Comparison of ENCODE assay signal across 12 cellular contexts in the genomic region with DNA sequence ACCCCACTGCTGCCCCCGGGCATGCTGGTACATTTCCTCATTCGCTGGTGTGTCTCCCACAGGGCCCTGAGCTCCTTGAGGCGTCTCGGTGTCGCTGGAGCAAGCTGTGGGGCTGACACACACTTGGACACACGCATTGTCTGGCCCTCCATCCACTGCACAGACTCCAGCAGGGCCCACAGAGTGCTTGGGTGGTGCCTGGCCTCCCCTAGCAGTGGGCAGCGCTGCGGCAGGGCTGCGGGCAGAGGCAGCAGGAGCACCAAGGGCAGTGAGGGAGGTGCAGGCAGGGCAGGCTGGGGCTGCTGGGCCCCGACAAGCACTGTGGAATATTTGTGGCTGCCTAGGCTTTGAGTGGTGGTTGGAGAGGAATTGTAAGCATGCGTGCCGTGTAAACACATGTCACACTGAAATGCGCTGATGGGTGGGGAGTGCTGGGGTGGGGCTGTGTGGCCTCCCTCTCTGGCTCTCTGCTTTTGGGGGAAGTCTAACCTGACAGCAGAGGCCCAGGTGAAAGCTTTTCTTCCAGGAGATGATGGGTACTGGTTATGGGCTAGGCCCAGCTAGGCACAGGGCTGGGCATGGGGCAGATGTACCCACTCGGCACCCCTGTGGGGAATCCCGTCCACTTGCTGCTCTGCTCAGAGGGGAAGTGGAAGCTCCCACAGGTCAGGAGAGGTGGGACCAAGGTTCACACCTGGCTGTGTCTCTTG. TPM values are rescaled to one million over a fixed set of nuclear protein-coding genes. Genes with fewer than 3 reads are reported as not detected.
DNase-seq lines count a peak whose midpoint lies in the region; TF ChIP-seq lines count a peak whose summit lies in the region.
"Had no signal": no experiment of that assay in that cellular context is flagged by ENCODE, and none has a peak within 500 bp of the region (broad histone marks: within the 10 kb centered on the region; RNA-seq: fewer than 3 reads in every experiment).

No MANE protein-coding gene starts in this region.

- intact Hi-C loops in cardiac septum (cut with DNase I) = no loop called here
- intact Hi-C loops in left ventricle myocardium inferior (cut with micrococcal nuclease) = no loop called here
- intact Hi-C loops in activated CD4-positive, alpha-beta memory T cell treated with anti-CD3 and anti-CD28 coated beads for 36 hours (cut with micrococcal nuclease) = no loop called here

- no peaks in the 10 kb centered on the region for H3K27me3 Mint-ChIP-seq in activated CD4-positive, alpha-beta memory T cell treated with anti-CD3 and anti-CD28 coated beads for 36 hours

- POLR2A ChIA-PET in activated CD4-positive, alpha-beta memory T cell treated with anti-CD3 and anti-CD28 coated beads for 36 hours (lab: Charles Lee) = no interaction called here

- no peak for TF ChIP-seq CTCF in left ventricle myocardium inferior (IDR thresholded peaks at IDR 0.05; ENCODE audit: borderline replicate concordance)
- TF ChIP-seq CTCF in epithelial cell of esophagus (IDR thresholded peaks at IDR 0.05; ENCODE audit: insufficient read depth, low read depth, low read length, missing control alignments) = no peak

- H3K27ac ChIP-seq in left ventricle myocardium inferior (replicated peaks) = no peak overlapping the region

- H3K27ac Mint-ChIP-seq in activated CD4-positive, alpha-beta memory T cell treated with anti-CD3 and anti-CD28 coated beads for 36 hours = no peak overlapping the region

- H3K36me3 ChIP-seq in left ventricle myocardium inferior = no peaks in the 10 kb centered on the region

- CTCF ChIA-PET in activated CD4-positive, alpha-beta memory T cell treated with anti-CD3 and anti-CD28 coated beads for 36 hours (lab: Charles Lee) = no interaction called here

- no peaks in the 10 kb centered on the region for H3K9me3 Mint-ChIP-seq in activated CD4-positive, alpha-beta memory T cell treated with anti-CD3 and anti-CD28 coated beads for 36 hours

- H3K4me3 ChIP-seq in left ventricle myocardium inferior = no peak overlapping the region
- no peak overlapping the region for H3K4me3 ChIP-seq in epithelial cell of esophagus (ENCODE audit: low read length)

- peak; percentile 61 for DNase-seq in cardiac septum (ENCODE audit: low spot score)
- DNase-seq in left ventricle myocardium inferior = no peak
- DNase-seq in epithelial cell of esophagus (ENCODE audit: low read depth) = peak; percentile 80
- peak; percentile 39 for DNase-seq in mucosa of gallbladder (ENCODE audit: low spot score)
- no peak for DNase-seq in NK-92 treated with Interleukin-12 subunit alpha and Interleukin-12 subunit beta, amount 100 ng/mL, for 24 hours (lab: John Stamatoyannopoulos, UW)
- no peak for DNase-seq in GF-D8 (lab: John Stamatoyannopoulos, UW)
- DNase-seq in activated CD4-positive, alpha-beta memory T cell treated with anti-CD3 and anti-CD28 coated beads for 36 hours = no peak
- DNase-seq in superior temporal gyrus (ENCODE audit: extremely low spot score) = no peak
- DNase-seq: activated CD4-positive, alpha-beta T cell treated with anti-CD3 and anti-CD28 coated beads, Interleukin-2, amount 50 U/mL, for 48 hours; AML-193; NCI-H1436; stimulated activated CD4-positive, alpha-beta T cell treated with anti-CD3 and anti-CD28 coated beads, Interleukin-12 subunit alpha, Interleukin-12 subunit beta, amount 100 ng/mL, for 4 hours had no signal

- no peak overlapping the region for H3K4me3 Mint-ChIP-seq in activated CD4-positive, alpha-beta memory T cell treated with anti-CD3 and anti-CD28 coated beads for 36 hours

- H3K9me3 ChIP-seq in left ventricle myocardium inferior (replicated peaks) = no peaks in the 10 kb centered on the region

- H3K4me1 ChIP-seq in left ventricle myocardium inferior = peaks cover 12% of the 10 kb centered on the region

- H3K27me3 ChIP-seq in left ventricle myocardium inferior (ENCODE audit: low read depth) = no peaks in the 10 kb centered on the region

- H3K36me3 Mint-ChIP-seq in activated CD4-positive, alpha-beta memory T cell treated with anti-CD3 and anti-CD28 coated beads for 36 hours = no peaks in the 10 kb centered on the region

- H3K4me1 Mint-ChIP-seq in activated CD4-positive, alpha-beta memory T cell treated with anti-CD3 and anti-CD28 coated beads for 36 hours (ENCODE audit: low read depth) = peaks cover 2% of the 10 kb centered on the region

RNA-seq across cellular contexts. Expression of a gene that starts 55.5 kb away (rescaled TPM):
- total RNA-seq in cardiac septum (14.4 TPM), left ventricle myocardium inferior (26.7 TPM), mucosa of gallbladder (90.1 TPM)
- 1 to 10 TPM; 9.1 to 9.6 TPM for total RNA-seq in activated CD4-positive, alpha-beta memory T cell treated with anti-CD3 and anti-CD28 coated beads for 36 hours

Comparison
In these comparisons a context has a peak if more than half of its experiments do, and no peak if none do; other contexts are left out.
1. DNase-seq: peak in cardiac septum (single experiment), epithelial cell of esophagus (single experiment) and mucosa of gallbladder (single experiment); none in left ventricle myocardium inferior (single experiment), NK-92 treated with Interleukin-12 subunit alpha and Interleukin-12 subunit beta, amount 100 ng/mL, for 24 hours (single experiment), GF-D8 (single experiment), activated CD4-positive, alpha-beta memory T cell treated with anti-CD3 and anti-CD28 coated beads for 36 hours (single experiment) and superior temporal gyrus (single experiment).